9 cellular contexts compared by ENCODE assay signal in genomic region chr2:210452194-210452593, GRCh38.
"Had no signal": no experiment of that assay in that cellular context is flagged by ENCODE, and none has a peak within 500 bp of the region (broad histone marks: within the 10 kb centered on the region; RNA-seq: fewer than 3 reads in every experiment).

No MANE protein-coding gene starts in this region.

- DNase-seq: GM23248, GOT3, H7, HFFc6 had no signal

- H3K4me1 ChIP-seq: HAP-1 had no signal

- H2AFZ ChIP-seq: GM23248 had no signal

- H3K4me3 ChIP-seq: GM23248, HAP-1, K562 had no signal

- H3K27ac Mint-ChIP-seq: HFFc6 had no signal

- H3K9me3 ChIP-seq: HAP-1 had no signal

- H3K4me3 Mint-ChIP-seq: HFFc6 had no signal

- ATAC-seq: HCT116, HepG2, K562 had no signal

- H3K9ac ChIP-seq: GM23248 had no signal

- H3K27ac ChIP-seq: GM23248, HL-60 had no signal
